7 cellular contexts compared by ENCODE assay signal in the genomic region with DNA sequence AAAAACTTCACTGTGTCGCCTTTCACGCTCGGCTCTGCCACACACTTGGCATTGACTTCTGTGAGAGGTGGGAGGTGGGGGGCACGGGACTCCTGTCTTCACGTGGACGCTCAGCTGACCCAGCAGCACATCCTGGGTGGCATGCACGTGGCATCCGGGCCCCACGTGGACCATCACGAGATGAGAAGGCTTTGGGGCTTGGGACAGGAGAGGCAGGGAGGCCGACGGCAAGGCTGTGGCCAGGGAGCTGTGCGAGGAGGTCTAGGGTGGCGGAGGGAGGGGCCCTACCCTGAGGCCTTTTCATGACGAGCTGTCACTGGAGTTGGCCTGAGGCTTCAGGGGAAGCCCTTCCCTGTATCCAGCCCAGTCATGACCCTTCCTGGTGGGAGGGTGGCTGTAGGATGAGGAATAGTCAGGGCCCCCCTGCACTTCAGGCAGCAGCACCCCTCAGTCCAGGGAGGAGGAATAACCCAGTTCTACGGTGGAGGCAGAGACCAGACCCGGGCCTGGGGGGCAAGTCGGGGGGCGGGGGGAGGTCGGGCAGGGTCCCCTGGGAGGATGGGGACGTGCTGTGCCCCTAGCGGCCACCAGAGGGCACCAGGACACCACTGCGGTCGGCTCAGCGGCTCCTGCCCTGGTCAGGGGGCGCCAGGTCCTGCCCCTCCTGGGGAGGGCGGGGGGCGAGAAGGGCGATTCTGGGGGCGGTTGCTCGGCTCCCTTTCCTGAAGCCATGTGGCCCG. TPM values are rescaled to one million over a fixed set of nuclear protein-coding genes. Genes with fewer than 3 reads are reported as not detected.
DNase-seq lines count a peak whose midpoint lies in the region; TF ChIP-seq lines count a peak whose summit lies in the region.
"Had no signal": no experiment of that assay in that cellular context is flagged by ENCODE, and none has a peak within 500 bp of the region (broad histone marks: within the 10 kb centered on the region; RNA-seq: fewer than 3 reads in every experiment).

No MANE protein-coding gene starts in this region.

- H3K36me3 Mint-ChIP-seq in progenitor cell of endocrine pancreas (ENCODE audit: insufficient read depth) = peaks cover 3% of the 10 kb centered on the region

- TF ChIP-seq CTCF in RWPE1 (conservative IDR thresholded peaks at IDR 0.05; ENCODE audit: low read depth) = peak; percentile 93
- TF ChIP-seq CTCF in progenitor cell of endocrine pancreas (IDR thresholded peaks at IDR 0.05; ENCODE audit: unreplicated experiment) = peak; percentile 98

- H3K27ac Mint-ChIP-seq in progenitor cell of endocrine pancreas = no peak overlapping the region
- H3K27ac Mint-ChIP-seq: IgD-negative memory B cell had no signal

- peak overlapping the region; percentile 7; the same call in 1 of the 2 replicates for H3K27ac ChIP-seq in RWPE1

- DNase-seq in COLO668 (lab: John Stamatoyannopoulos, UW; ENCODE audit: unreplicated experiment) = peak; percentile 52
- DNase-seq in RWPE1 (ENCODE audit: low spot score) = peak; percentile 52
- DNase-seq in central memory CD4-positive, alpha-beta T cell = peak; percentile 40
- peak; percentile 70 for DNase-seq in progenitor cell of endocrine pancreas (ENCODE audit: low spot score, unreplicated experiment)
- DNase-seq in NCI-H146 (lab: John Stamatoyannopoulos, UW) = no peak
- no peak for DNase-seq in LoVo (ENCODE audit: low spot score)

- POLR2A ChIA-PET in RWPE1 (lab: Yijun Ruan, JAX; ENCODE audit: low non-redundant PET) = no interaction called here

- CTCF ChIA-PET in RWPE1 (lab: Yijun Ruan, JAX) = interaction anchor here (0.6 to 6.0 kb wide), 19 partner anchors 8 to 388 kb away, joined by 3 to 50 read pairs (median 4); partner anchors contain the start of gene PLEKHN1

- peaks cover 46% of the 10 kb centered on the region for H3K27me3 Mint-ChIP-seq in progenitor cell of endocrine pancreas

- no peak overlapping the region for H3K4me3 Mint-ChIP-seq in progenitor cell of endocrine pancreas (ENCODE audit: low read depth)
- H3K4me3 Mint-ChIP-seq: IgD-negative memory B cell had no signal

- H3K9me3 Mint-ChIP-seq in progenitor cell of endocrine pancreas (ENCODE audit: low read depth) = peaks cover 8% of the 10 kb centered on the region
- H3K9me3 Mint-ChIP-seq: IgD-negative memory B cell had no signal

- H3K4me1 Mint-ChIP-seq in progenitor cell of endocrine pancreas (ENCODE audit: low read depth) = no peaks in the 10 kb centered on the region
- H3K4me1 Mint-ChIP-seq: IgD-negative memory B cell had no signal

RNA-seq across cellular contexts. Expression of gene PERM1, which starts 2.0 kb away (rescaled TPM):
- total RNA-seq in progenitor cell of endocrine pancreas = not detected in 2 replicates

RNA-seq across cellular contexts. Expression of gene HES4, which starts 16.0 kb away (rescaled TPM):
- 83.8 and 87.4 TPM in 2 replicates for total RNA-seq in progenitor cell of endocrine pancreas

RNA-seq across cellular contexts. Expression of gene PLEKHN1, which starts 17.6 kb away (rescaled TPM):
- 1.1 and 1.9 TPM in 2 replicates for total RNA-seq in progenitor cell of endocrine pancreas

RNA-seq across cellular contexts. Expression of gene KLHL17, which starts 23.5 kb away (rescaled TPM):
- total RNA-seq in progenitor cell of endocrine pancreas = 45.3 and 47.5 TPM in 2 replicates

RNA-seq across cellular contexts. Expression of gene NOC2L, which starts 24.9 kb away (rescaled TPM):
- total RNA-seq in progenitor cell of endocrine pancreas = 71.9 and 78.2 TPM in 2 replicates

Comparison
In these comparisons a context has a peak if more than half of its experiments do, and no peak if none do; other contexts are left out.
1. DNase-seq: peak in COLO668 (single experiment), RWPE1 (single experiment), central memory CD4-positive, alpha-beta T cell (single experiment) and progenitor cell of endocrine pancreas (single experiment); none in NCI-H146 (single experiment) and LoVo (single experiment).